In the genomic region with DNA sequence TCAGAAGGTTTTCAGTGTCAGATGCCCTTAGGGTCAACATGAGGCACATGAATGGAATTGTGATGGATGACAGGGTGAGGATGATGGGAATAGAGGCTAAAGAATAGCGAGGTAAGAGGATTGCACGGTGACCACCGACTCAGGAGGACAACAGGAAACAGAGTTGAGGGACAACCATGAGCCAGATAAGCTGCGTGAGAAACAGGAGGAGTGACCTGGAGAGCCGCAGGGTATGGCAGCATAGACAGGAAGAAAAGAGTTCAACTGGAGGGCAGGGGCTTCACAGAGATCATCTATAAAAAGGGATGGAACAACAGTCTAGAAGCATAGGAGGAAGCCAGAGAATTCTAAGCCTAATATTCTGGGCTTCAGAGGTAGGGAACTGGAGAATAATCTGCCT, we compare ENCODE assay signal across 16 cellular contexts.
DNase-seq lines count a peak whose midpoint lies in the region; ATAC-seq and TF ChIP-seq lines count a peak whose summit lies in the region.
"Had no signal": no experiment of that assay in that cellular context is flagged by ENCODE, and none has a peak within 500 bp of the region (broad histone marks: within the 10 kb centered on the region; RNA-seq: fewer than 3 reads in every experiment).

No MANE protein-coding gene starts in this region.

- H3K4me3 ChIP-seq in esophagus muscularis mucosa: no peak overlapping the region
- H3K4me3 ChIP-seq: GM23338, HAP-1 had no signal

- WGBS in esophagus muscularis mucosa: 71% methylated on average over 5 of the region's 5 CpGs

- no peaks in the 10 kb centered on the region for H3K27me3 ChIP-seq in esophagus muscularis mucosa

- TF ChIP-seq EP300 in esophagus muscularis mucosa (IDR thresholded peaks at IDR 0.05): no peak

- no peaks in the 10 kb centered on the region for H3K9me3 ChIP-seq in esophagus muscularis mucosa
- H3K9me3 ChIP-seq: Caco-2, HAP-1 had no signal

- no peak for TF ChIP-seq CTCF in esophagus muscularis mucosa (IDR thresholded peaks at IDR 0.05)

- H3K36me3 ChIP-seq in esophagus muscularis mucosa: no peaks in the 10 kb centered on the region
- H3K36me3 ChIP-seq: HAP-1 had no signal

- DNase-seq in COLO829 (ENCODE audit: low spot score) (peak; percentile 38), RPMI7951 (ENCODE audit: low read depth) (peak; percentile 33), esophagus muscularis mucosa (ENCODE audit: extremely low spot score) (peak; percentile 53), iris pigment epithelial cell (ENCODE audit: low read depth) (peak; percentile 52), GOT3 (lab: John Stamatoyannopoulos, UW) (no peak), HUDEP-2 (lab: John Stamatoyannopoulos, UW; ENCODE audit: unreplicated experiment in 76 of 76) (no peak)
- DNase-seq: 8988T; C1 segment of cervical spinal cord; Caco-2; CD4-positive, alpha-beta memory T cell; DMS153; DND-41; HFFc6 had no signal

- no peak overlapping the region for H3K27ac ChIP-seq in esophagus muscularis mucosa (replicated peaks in 1 of 4)

- intact Hi-C loops in esophagus muscularis mucosa (cut with DNase I): no loop called here

- ATAC-seq in GM21529 (IDR thresholded peaks at IDR 0.05; ENCODE audit: unreplicated experiment): no peak
- ATAC-seq: GM23338 had no signal

- H3K4me1 ChIP-seq in esophagus muscularis mucosa: peaks cover 0 to 21% (median 2%) of the 10 kb centered on the region in 4 donors
- H3K4me1 ChIP-seq: Caco-2, HAP-1 had no signal

- TF ChIP-seq POLR2A in esophagus muscularis mucosa (IDR thresholded peaks at IDR 0.05; ENCODE audit: low read depth): no peak

Comparison
In these comparisons a context has a peak if more than half of its experiments do, and no peak if none do; other contexts are left out.
1. DNase-seq: peak in COLO829 (single experiment), RPMI7951 (single experiment), esophagus muscularis mucosa (single experiment) and iris pigment epithelial cell (single experiment); none in GOT3 (single experiment) and HUDEP-2 (0 of 76).